ENCODE assay signal across 36 cellular contexts in the genomic region with DNA sequence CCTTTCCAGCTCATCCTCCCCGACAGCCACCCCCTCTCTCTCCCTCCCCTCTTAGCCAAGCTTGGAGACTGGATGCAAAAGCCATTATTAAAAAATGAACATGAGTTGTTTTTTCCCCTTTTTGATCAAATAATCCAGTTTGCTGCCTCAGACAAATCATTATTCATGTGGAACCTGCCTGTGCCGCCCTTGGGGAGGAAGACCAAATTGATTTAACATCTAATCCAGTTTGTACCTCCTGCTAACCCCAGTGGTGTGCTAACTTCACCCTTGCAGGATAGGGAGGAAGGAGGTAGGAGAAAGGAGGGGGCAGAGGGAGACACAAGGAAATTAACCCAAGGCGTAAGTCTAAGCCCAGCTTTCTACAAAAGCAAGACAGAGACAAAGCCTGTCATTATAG.
"Had no signal": no experiment of that assay in that cellular context is flagged by ENCODE, and none has a peak within 500 bp of the region (broad histone marks: within the 10 kb centered on the region; RNA-seq: fewer than 3 reads in every experiment).

No MANE protein-coding gene starts in this region.

- ATAC-seq: activated CD8-positive, alpha-beta T cell treated with anti-CD3 and anti-CD28 coated beads for 36 hours; activated naive CD4-positive, alpha-beta T cell treated with anti-CD3 and anti-CD28 coated beads, Interleukin-2, amount 50 U/mL, for 72 hours; activated T-cell treated with anti-CD3 and anti-CD28 coated beads, Interleukin-2, amount 50 U/mL, for 4 hours; activated T-cell treated with anti-CD3 and anti-CD28 coated beads, Interleukin-2, amount 50 U/mL, for 72 hours; activated T-helper 17 cell treated with anti-CD3 and anti-CD28 coated beads, Interleukin-2, amount 50 U/mL, for 72 hours; body of pancreas had no signal

- H3K36me3 Mint-ChIP-seq: activated CD4-positive, alpha-beta memory T cell treated with anti-CD3 and anti-CD28 coated beads for 36 hours; activated naive CD8-positive, alpha-beta T cell treated with anti-CD3 and anti-CD28 coated beads for 36 hours had no signal

- H3K9me3 Mint-ChIP-seq: activated B cell treated with CpG ODN at 0.5 μM for 24 hours; activated CD4-positive, alpha-beta T cell treated with anti-CD3 and anti-CD28 coated beads, Interleukin-2, amount 10 ng/mL, durations not matched to agents 24 days and 14 days; T-helper 1 cell treated with Interleukin-12 subunit alpha and Interleukin-12 subunit beta and Interleukin-4 antibody, amounts not matched to agents 30 μg/mL and 1 μg/mL, for 36 hours had no signal

- H3K4me3 ChIP-seq: adrenal gland, body of pancreas, breast epithelium had no signal

- H3K4me3 Mint-ChIP-seq: activated B cell treated with CpG ODN at 0.5 μM for 24 hours; activated CD4-positive, alpha-beta memory T cell treated with anti-CD3 and anti-CD28 coated beads for 36 hours; activated CD4-positive, alpha-beta T cell treated with anti-CD3 and anti-CD28 coated beads, Interleukin-2, amount 10 ng/mL, durations not matched to agents 24 days and 14 days; activated CD8-positive, alpha-beta T cell treated with anti-CD3 and anti-CD28 coated beads for 36 hours; activated naive CD4-positive, alpha-beta T cell treated with anti-CD3 and anti-CD28 coated beads for 36 hours; activated naive CD8-positive, alpha-beta T cell treated with anti-CD3 and anti-CD28 coated beads for 36 hours; activated T-cell treated with anti-CD3 and anti-CD28 coated beads, Interleukin-2, amount 50 U/mL, for 4 hours; activated T-cell treated with anti-CD3 and anti-CD28 coated beads, Interleukin-2, amount 50 U/mL, for 72 hours; activated T-helper 1 cell treated with anti-CD3 and anti-CD28 coated beads, Interleukin-12 subunit alpha, Interleukin-12 subunit beta, Interleukin-2, Interleukin-4 antibody, amounts not matched to agents 30 ng/mL and 10 ng/mL and 1 ng/mL, durations not matched to agents 14 hours and 24 hours and 36 hours; activated T-helper 17 cell treated with anti-CD3 and anti-CD28 coated beads, Interleukin-2, amount 50 U/mL, for 72 hours; central memory CD8-positive, alpha-beta T cell; T-helper 1 cell treated with Interleukin-12 subunit alpha and Interleukin-12 subunit beta and Interleukin-4 antibody, amounts not matched to agents 30 μg/mL and 1 μg/mL, for 36 hours; T-helper 2 cell treated with Interferon-gamma antibody and Interleukin-4, amounts not matched to agents 5 μg/mL and 100 μg/mL, for 36 hours had no signal

- H3K27ac ChIP-seq: adrenal gland, body of pancreas, brain microvascular endothelial cell, breast epithelium, VCaP had no signal

- DNase-seq: activated B cell treated with CpG ODN at 0.5 μM for 24 hours; activated CD4-positive, alpha-beta memory T cell treated with anti-CD3 and anti-CD28 coated beads for 36 hours; activated CD4-positive, alpha-beta T cell treated with anti-CD3 and anti-CD28 coated beads for 4 hours; activated CD4-positive, alpha-beta T cell treated with anti-CD3 and anti-CD28 coated beads, Interleukin-2, amount 10 ng/mL, durations not matched to agents 24 days and 14 days; activated CD4-positive, alpha-beta T cell treated with anti-CD3 and anti-CD28 coated beads, Interleukin-2, amount 50 U/mL, for 1 hour; activated CD4-positive, alpha-beta T cell treated with anti-CD3 and anti-CD28 coated beads, Interleukin-2, amount 50 U/mL, for 4 hours; activated CD4-positive, CD25-positive, alpha-beta regulatory T cell treated with anti-CD3 and anti-CD28 coated beads, Interleukin-2, amount 50 U/mL, for 72 hours; activated CD8-positive, alpha-beta memory T cell treated with anti-CD3 and anti-CD28 coated beads, Interleukin-2, amount 50 U/mL, for 4 hours; activated CD8-positive, alpha-beta T cell treated with anti-CD3 and anti-CD28 coated beads for 36 hours; activated effector memory CD4-positive, alpha-beta T cell treated with anti-CD3 and anti-CD28 coated beads, Interleukin-2, amount 50 U/mL, for 16 hours; activated gamma-delta T cell treated with Interleukin-2 at 50 U/mL for 16 hours; activated naive CD4-positive, alpha-beta T cell; activated naive CD4-positive, alpha-beta T cell treated with anti-CD3 and anti-CD28 coated beads for 36 hours; activated naive CD4-positive, alpha-beta T cell treated with anti-CD3 and anti-CD28 coated beads, Interleukin-2, amount 50 U/mL, for 16 hours; activated naive CD8-positive, alpha-beta T cell treated with anti-CD3 and anti-CD28 coated beads for 36 hours; activated T-cell treated with anti-CD3 and anti-CD28 coated beads for 4 hours; activated T-cell treated with anti-CD3 and anti-CD28 coated beads, Interleukin-2, amount 50 U/mL, for 1 hour; activated T-cell treated with anti-CD3 and anti-CD28 coated beads, Interleukin-2, amount 50 U/mL, for 4 hours; activated T-cell treated with anti-CD3 and anti-CD28 coated beads, Interleukin-2, amount 50 U/mL, for 72 hours; adrenal gland; amniotic stem cell; aorta; body of pancreas; brain microvascular endothelial cell; cerebellar nuclear complex; T-helper 1 cell; T-helper 2 cell; T-helper 9 cell had no signal

- H3K4me1 Mint-ChIP-seq: activated B cell treated with CpG ODN at 0.5 μM for 24 hours; activated CD4-positive, alpha-beta T cell treated with anti-CD3 and anti-CD28 coated beads, Interleukin-2, amount 10 ng/mL, durations not matched to agents 24 days and 14 days; activated naive CD8-positive, alpha-beta T cell treated with anti-CD3 and anti-CD28 coated beads for 36 hours; activated T-helper 17 cell treated with anti-CD3 and anti-CD28 coated beads, Interleukin-2, amount 50 U/mL, for 72 hours; central memory CD8-positive, alpha-beta T cell had no signal

- H3K27me3 Mint-ChIP-seq: activated B cell treated with CpG ODN at 0.5 μM for 24 hours; activated CD4-positive, alpha-beta memory T cell treated with anti-CD3 and anti-CD28 coated beads for 36 hours; activated CD4-positive, alpha-beta T cell treated with anti-CD3 and anti-CD28 coated beads, Interleukin-2, amount 10 ng/mL, durations not matched to agents 24 days and 14 days; activated CD8-positive, alpha-beta T cell treated with anti-CD3 and anti-CD28 coated beads for 36 hours; activated naive CD8-positive, alpha-beta T cell treated with anti-CD3 and anti-CD28 coated beads for 36 hours; activated T-helper 17 cell treated with anti-CD3 and anti-CD28 coated beads, Interleukin-2, amount 50 U/mL, for 72 hours; central memory CD8-positive, alpha-beta T cell had no signal

- H3K36me3 ChIP-seq: adrenal gland, brain microvascular endothelial cell, breast epithelium had no signal

- H3K27me3 ChIP-seq: adrenal gland, body of pancreas, brain microvascular endothelial cell, breast epithelium had no signal

- H3K9me3 ChIP-seq: adrenal gland, body of pancreas, breast epithelium had no signal

- H3K27ac Mint-ChIP-seq: activated B cell treated with CpG ODN at 0.5 μM for 24 hours; activated CD4-positive, alpha-beta memory T cell treated with anti-CD3 and anti-CD28 coated beads for 36 hours; activated CD4-positive, alpha-beta T cell treated with anti-CD3 and anti-CD28 coated beads, Interleukin-2, amount 10 ng/mL, durations not matched to agents 24 days and 14 days; activated CD8-positive, alpha-beta T cell treated with anti-CD3 and anti-CD28 coated beads for 36 hours; activated naive CD4-positive, alpha-beta T cell treated with anti-CD3 and anti-CD28 coated beads for 36 hours; activated naive CD4-positive, alpha-beta T cell treated with anti-CD3 and anti-CD28 coated beads, Interleukin-2, amount 50 U/mL, for 72 hours; activated naive CD8-positive, alpha-beta T cell treated with anti-CD3 and anti-CD28 coated beads for 36 hours; activated T-cell treated with anti-CD3 and anti-CD28 coated beads, Interleukin-2, amount 50 U/mL, for 72 hours; activated T-helper 1 cell treated with anti-CD3 and anti-CD28 coated beads, Interleukin-12 subunit alpha, Interleukin-12 subunit beta, Interleukin-2, Interleukin-4 antibody, amounts not matched to agents 30 ng/mL and 10 ng/mL and 1 ng/mL, durations not matched to agents 14 hours and 24 hours and 36 hours; activated T-helper 17 cell treated with anti-CD3 and anti-CD28 coated beads, Interleukin-2, amount 50 U/mL, for 72 hours; T-helper 1 cell treated with Interleukin-12 subunit alpha and Interleukin-12 subunit beta and Interleukin-4 antibody, amounts not matched to agents 30 μg/mL and 1 μg/mL, for 36 hours; T-helper 2 cell treated with Interferon-gamma antibody and Interleukin-4, amounts not matched to agents 5 μg/mL and 100 μg/mL, for 36 hours had no signal

- H3K4me1 ChIP-seq: adrenal gland, body of pancreas, breast epithelium had no signal
